Comparison of ENCODE assay signal across 9 cellular contexts in genomic region chrX:11111947-11112346, GRCh38. TPM values are rescaled to one million over a fixed set of nuclear protein-coding genes. Genes with fewer than 3 reads are reported as not detected.
DNase-seq lines count a peak whose midpoint lies in the region; ATAC-seq and TF ChIP-seq lines count a peak whose summit lies in the region.
"Had no signal": no experiment of that assay in that cellular context is flagged by ENCODE, and none has a peak within 500 bp of the region (broad histone marks: within the 10 kb centered on the region; RNA-seq: fewer than 3 reads in every experiment).

No MANE protein-coding gene starts in this region.

- H3K4ac ChIP-seq in mesendoderm (ENCODE audit: low read depth, low read length) = no peak overlapping the region

- H3K4me1 ChIP-seq in heart left ventricle (peaks cover 0 to 27% (median 14%) of the 10 kb centered on the region in 12 donors), mesendoderm (ENCODE audit: control insufficient read depth, low read depth, low read length) (no peaks in the 10 kb centered on the region), urinary bladder (ENCODE audit: insufficient read depth) (no peaks in the 10 kb centered on the region)

- no peak overlapping the region for H2AK5ac ChIP-seq in mesendoderm (ENCODE audit: low read length)

- ATAC-seq in heart left ventricle = no peak
- ATAC-seq in Right ventricle myocardium inferior = no peak
- no peak for ATAC-seq in activated CD4-positive, CD25-positive, alpha-beta regulatory T cell treated with anti-CD3 and anti-CD28 coated beads, Interleukin-2, amount 50 U/mL, for 24 hours
- ATAC-seq in sciatic nerve = no peak

- H3K27me3 ChIP-seq in heart left ventricle = no peaks in the 10 kb centered on the region
- H3K27me3 ChIP-seq in brain microvascular endothelial cell (replicated peaks) = no peaks in the 10 kb centered on the region
- H3K27me3 ChIP-seq in mesendoderm (ENCODE audit: insufficient read depth, low read length, poor library complexity) = no peaks in the 10 kb centered on the region

- H2BK120ac ChIP-seq in mesendoderm (ENCODE audit: low read depth, low read length) = no peak overlapping the region

- peaks cover 0 to 33% (median 27%) of the 10 kb centered on the region in 9 donors for H3K36me3 ChIP-seq in heart left ventricle
- no peaks in the 10 kb centered on the region for H3K36me3 ChIP-seq in brain microvascular endothelial cell (replicated peaks)
- peaks cover 2% of the 10 kb centered on the region for H3K36me3 ChIP-seq in mesendoderm (ENCODE audit: control insufficient read depth, insufficient read depth, low read length)
- H3K36me3 ChIP-seq in urinary bladder (ENCODE audit: insufficient read depth) = no peaks in the 10 kb centered on the region

- intact Hi-C loops in heart left ventricle (cut with DNase I) = no loop called here
- intact Hi-C loops in Right ventricle myocardium inferior (cut with DNase I) = loop anchor here (10.0 kb wide), 1 partner anchor 643 kb away; the partner anchor contains the start of gene MSL3
- intact Hi-C loops in sciatic nerve (cut with DNase I) = no loop called here

- 30 to 51% (median 42%) methylated on average over 9 of the region's 9 CpGs for WGBS in heart left ventricle, 4 donors
- WGBS in mesendoderm (ENCODE audit: extremely low coverage, insufficient coverage, low lambda C conversion rate) = no CpG with 5 or more reads among the region's 9 CpGs
- WGBS in urinary bladder = 35% methylated on average over 9 of the region's 9 CpGs

- TF ChIP-seq CTCF in heart left ventricle (IDR thresholded peaks at IDR 0.05) = no peak
- TF ChIP-seq CTCF in brain microvascular endothelial cell (IDR thresholded peaks at IDR 0.05; ENCODE audit: low read depth, low read length, missing control alignments) = no peak

- H3K9ac ChIP-seq in mesendoderm (ENCODE audit: low read length) = peak overlapping the region; percentile 80

- H3K4me2 ChIP-seq in mesendoderm (ENCODE audit: low read length) = peak overlapping the region; percentile 52

- in situ Hi-C loops in brain microvascular endothelial cell (cut with HindIII; ENCODE audit: low pct_ligation_motif_present, low sequenced_read_pairs) = loop anchor here (25.0 kb wide), 1 partner anchor 925 kb away; no protein-coding TSS in a partner anchor

- H4K5ac ChIP-seq in mesendoderm (ENCODE audit: low read length) = no peak overlapping the region

- no peak overlapping the region for H4K8ac ChIP-seq in mesendoderm (ENCODE audit: low read depth, low read length)

- peak overlapping the region; percentile 94 for H3K56ac ChIP-seq in mesendoderm (ENCODE audit: low read length)

- H2BK5ac ChIP-seq in mesendoderm (ENCODE audit: low read length) = no peak overlapping the region

- no peak for TF ChIP-seq POLR2A in heart left ventricle (IDR thresholded peaks at IDR 0.05)

- H2BK15ac ChIP-seq in mesendoderm (replicated peaks; ENCODE audit: low read depth) = no peak overlapping the region

- peak overlapping the region in 11 of 12 donors; percentile 56 to 96 (median 74) for H3K4me3 ChIP-seq in heart left ventricle
- peak overlapping the region; percentile 83 for H3K4me3 ChIP-seq in brain microvascular endothelial cell (ENCODE audit: low read depth, low read length)
- peak overlapping the region; percentile 70 for H3K4me3 ChIP-seq in mesendoderm (ENCODE audit: low read length)
- H3K4me3 ChIP-seq in urinary bladder (ENCODE audit: low read depth, low read length) = peak overlapping the region; percentile 51

- no peak overlapping the region for H3K18ac ChIP-seq in mesendoderm (ENCODE audit: low read length)

- no peaks in the 10 kb centered on the region for H3K79me1 ChIP-seq in mesendoderm (ENCODE audit: low read length)

- H3K9me3 ChIP-seq in heart left ventricle = no peaks in the 10 kb centered on the region

- peaks cover 12% of the 10 kb centered on the region for H3K79me2 ChIP-seq in mesendoderm (ENCODE audit: control insufficient read depth, insufficient read depth, low read length)

- no peak overlapping the region for H3K23ac ChIP-seq in mesendoderm (ENCODE audit: low read length)

- peak overlapping the region in 11 of 12 donors; percentile 47 to 90 (median 84) for H3K27ac ChIP-seq in heart left ventricle
- peak overlapping the region; percentile 94 for H3K27ac ChIP-seq in brain microvascular endothelial cell
- H3K27ac ChIP-seq in mesendoderm (ENCODE audit: low read depth, low read length) = no peak overlapping the region
- H3K27ac ChIP-seq in urinary bladder (ENCODE audit: low read depth) = no peak overlapping the region

- DNase-seq in heart left ventricle = no peak
- DNase-seq in Right ventricle myocardium inferior (ENCODE audit: missing footprints) = no peak
- no peak for DNase-seq in brain microvascular endothelial cell
- DNase-seq in mesendoderm = no peak
- no peak for DNase-seq in HuH-7 (ENCODE audit: low spot score)
- DNase-seq in sciatic nerve (ENCODE audit: low spot score) = no peak
- DNase-seq: amniotic stem cell had no signal

RNA-seq across cellular contexts. Expression of gene HCCS, which starts 0.8 kb away (rescaled TPM):
- total RNA-seq in heart left ventricle (10 to 100 TPM; 23.0 to 64.4 (median 56.2) TPM), Right ventricle myocardium inferior (50.8 TPM), urinary bladder (10.6 TPM), sciatic nerve (13.9 TPM)
- polyA plus RNA-seq in heart left ventricle (10 to 100 TPM; 32.7 to 73.8 TPM), urinary bladder (20.0 TPM)
- polyA plus RNA-seq in mesendoderm (2013, experiment 1 of 2) = 43.3 TPM
- 42.3 TPM for polyA plus RNA-seq in mesendoderm (2013, experiment 2 of 2)

Comparison
In these comparisons a context has a peak if more than half of its experiments do, and no peak if none do; other contexts are left out.
1. H3K27ac ChIP-seq: peak in heart left ventricle (11 of 12) and brain microvascular endothelial cell (single experiment); none in mesendoderm (single experiment) and urinary bladder (single experiment).
2. Peak in every context shown above with its lines, with median percentiles within 50 percentile points of each other: H3K4me3 ChIP-seq.